ENCODE assay signal across 17 cellular contexts in genomic region chr1:201938440-201939005, GRCh38. TPM values are rescaled to one million over a fixed set of nuclear protein-coding genes. Genes with fewer than 3 reads are reported as not detected.
A peak's percentile ranks its signal among the peaks of the same experiment; 100 is the strongest.
DNase-seq lines count a peak whose midpoint lies in the region; ATAC-seq and TF ChIP-seq lines count a peak whose summit lies in the region.
"Had no signal": no experiment of that assay in that cellular context is flagged by ENCODE, and none has a peak within 500 bp of the region (broad histone marks: within the 10 kb centered on the region; RNA-seq: fewer than 3 reads in every experiment).

No MANE protein-coding gene starts in this region.

- H3K27me3 Mint-ChIP-seq in neural progenitor cell (ENCODE audit: insufficient read depth, low read depth) = peaks cover 2% of the 10 kb centered on the region
- peaks cover 17% of the 10 kb centered on the region for H3K27me3 Mint-ChIP-seq in activated T-helper 2 cell treated with anti-CD3 and anti-CD28 coated beads, Interferon-gamma antibody, Interleukin-2, Interleukin-4, amounts not matched to agents 10 μg/mL and 5 μg/mL and 100 μg/mL, durations not matched to agents 14 hours and 24 hours and 36 hours (ENCODE audit: low read depth)

- H3K9me3 ChIP-seq in WERI-Rb-1 (ENCODE audit: severe bottlenecking) (no peaks in the 10 kb centered on the region), neural progenitor cell (ENCODE audit: low read depth) (no peaks in the 10 kb centered on the region), upper lobe of left lung (no peaks in the 10 kb centered on the region)
- H3K9me3 ChIP-seq: BLaER1 had no signal

- H2AFZ ChIP-seq in neural progenitor cell (replicated peaks) = no peak overlapping the region

- peak overlapping the region; percentile 25 for H3K4me2 ChIP-seq in neural progenitor cell
- H3K4me2 ChIP-seq: BLaER1 had no signal

- H3K27me3 ChIP-seq in WERI-Rb-1 (ENCODE audit: insufficient read depth, low read depth, severe bottlenecking) = no peaks in the 10 kb centered on the region
- no peaks in the 10 kb centered on the region for H3K27me3 ChIP-seq in neural progenitor cell
- H3K27me3 ChIP-seq in upper lobe of left lung = no peaks in the 10 kb centered on the region
- H3K27me3 ChIP-seq: BLaER1 had no signal

- H3K27ac Mint-ChIP-seq in neural progenitor cell = peak overlapping the region; percentile 74
- no peak overlapping the region for H3K27ac Mint-ChIP-seq in activated T-helper 2 cell treated with anti-CD3 and anti-CD28 coated beads, Interferon-gamma antibody, Interleukin-2, Interleukin-4, amounts not matched to agents 10 μg/mL and 5 μg/mL and 100 μg/mL, durations not matched to agents 14 hours and 24 hours and 36 hours
- H3K27ac Mint-ChIP-seq: natural killer cell had no signal

- no peaks in the 10 kb centered on the region for H3K79me2 ChIP-seq in neural progenitor cell (ENCODE audit: low read depth)

- H3K9ac ChIP-seq in neural progenitor cell = no peak overlapping the region
- H3K9ac ChIP-seq: BLaER1 had no signal

- no peaks in the 10 kb centered on the region for H3K36me3 ChIP-seq in WERI-Rb-1
- H3K36me3 ChIP-seq in neural progenitor cell = no peaks in the 10 kb centered on the region
- H3K36me3 ChIP-seq in upper lobe of left lung = no peaks in the 10 kb centered on the region
- H3K36me3 ChIP-seq: BLaER1 had no signal

- no peak for TF ChIP-seq EP300 in upper lobe of left lung (IDR thresholded peaks at IDR 0.05)

- TF ChIP-seq POLR2A in upper lobe of left lung (IDR thresholded peaks at IDR 0.05) = no peak

- intact Hi-C loops in Right ventricle myocardium superior (cut with DNase I) = no loop called here
- intact Hi-C loops in activated T-helper 2 cell treated with anti-CD3 and anti-CD28 coated beads, Interferon-gamma antibody, Interleukin-2, Interleukin-4, amounts not matched to agents 10 μg/mL and 5 μg/mL and 100 μg/mL, durations not matched to agents 14 hours and 24 hours and 36 hours (cut with micrococcal nuclease) = no loop called here

- no peak for TF ChIP-seq CTCF in WERI-Rb-1 (IDR thresholded peaks at IDR 0.05; ENCODE audit: low read depth, low read length)
- no peak for TF ChIP-seq CTCF in neural progenitor cell (IDR thresholded peaks at IDR 0.05)
- no peak for TF ChIP-seq CTCF in upper lobe of left lung (IDR thresholded peaks at IDR 0.05)

- H3K4me1 ChIP-seq in neural progenitor cell (peaks cover 30% of the 10 kb centered on the region), upper lobe of left lung (peaks cover 9 to 27% (median 13%) of the 10 kb centered on the region in 4 donors)

- H3K4me1 Mint-ChIP-seq in neural progenitor cell = peaks cover 43% of the 10 kb centered on the region
- H3K4me1 Mint-ChIP-seq in activated T-helper 2 cell treated with anti-CD3 and anti-CD28 coated beads, Interferon-gamma antibody, Interleukin-2, Interleukin-4, amounts not matched to agents 10 μg/mL and 5 μg/mL and 100 μg/mL, durations not matched to agents 14 hours and 24 hours and 36 hours (ENCODE audit: low read depth) = no peaks in the 10 kb centered on the region
- H3K4me1 Mint-ChIP-seq: natural killer cell had no signal

- H3K27ac ChIP-seq in WERI-Rb-1 (peak overlapping the region; percentile 82), neural progenitor cell (peak overlapping the region; percentile 39), upper lobe of left lung (peak overlapping the region; percentile 31 to 75 (median 56)), substantia nigra (ENCODE audit: low read depth, low read length, poor library complexity, severe bottlenecking) (no peak overlapping the region)
- H3K27ac ChIP-seq: BLaER1 had no signal

- ATAC-seq in Right ventricle myocardium superior (ENCODE audit: poor library complexity) (peak; percentile 32), upper lobe of left lung (ENCODE audit: low FRiP score in 2 of 2) (no peak)
- ATAC-seq: natural killer cell had no signal

- no peaks in the 10 kb centered on the region for H3K36me3 Mint-ChIP-seq in neural progenitor cell
- no peaks in the 10 kb centered on the region for H3K36me3 Mint-ChIP-seq in activated T-helper 2 cell treated with anti-CD3 and anti-CD28 coated beads, Interferon-gamma antibody, Interleukin-2, Interleukin-4, amounts not matched to agents 10 μg/mL and 5 μg/mL and 100 μg/mL, durations not matched to agents 14 hours and 24 hours and 36 hours (ENCODE audit: low read depth)
- H3K36me3 Mint-ChIP-seq: natural killer cell had no signal

- H3F3A ChIP-seq in neural progenitor cell (ENCODE audit: low read depth) = peaks cover 36% of the 10 kb centered on the region

- H3K4me3 ChIP-seq in WERI-Rb-1 (ENCODE audit: low read depth, low read length) = peak overlapping the region; percentile 27
- H3K4me3 ChIP-seq in neural progenitor cell = no peak overlapping the region
- no peak overlapping the region for H3K4me3 ChIP-seq in upper lobe of left lung
- H3K4me3 ChIP-seq: BLaER1 had no signal

- peak; percentile 95 for DNase-seq in WERI-Rb-1
- no peak for DNase-seq in Right ventricle myocardium superior
- DNase-seq in neural progenitor cell (ENCODE audit: low spot score) = no peak
- DNase-seq in upper lobe of left lung = no peak
- no peak for DNase-seq in substantia nigra (lab: John Stamatoyannopoulos, UW)
- no peak for DNase-seq in SW 1271 (lab: John Stamatoyannopoulos, UW)
- no peak for DNase-seq in activated gamma-delta T cell (lab: John Stamatoyannopoulos, UW)
- no peak for DNase-seq in activated T-helper 2 cell treated with anti-CD3 and anti-CD28 coated beads, Interferon-gamma antibody, Interleukin-2, Interleukin-4, amounts not matched to agents 10 μg/mL and 5 μg/mL and 100 μg/mL, durations not matched to agents 14 hours and 24 hours and 36 hours (ENCODE audit: low spot score)
- DNase-seq: activated CD4-positive, alpha-beta T cell treated with anti-CD3 and anti-CD28 coated beads, Interleukin-2, amount 50 U/mL, for 1 hour; activated T-cell treated with anti-CD3 and anti-CD28 coated beads, Interleukin-2, amount 50 U/mL, for 48 hours; anterior cingulate cortex; effector CD8-positive, alpha-beta T cell; kidney; natural killer cell; NCI-H510A had no signal

- H3K9me3 Mint-ChIP-seq in neural progenitor cell = no peaks in the 10 kb centered on the region
- no peaks in the 10 kb centered on the region for H3K9me3 Mint-ChIP-seq in activated T-helper 2 cell treated with anti-CD3 and anti-CD28 coated beads, Interferon-gamma antibody, Interleukin-2, Interleukin-4, amounts not matched to agents 10 μg/mL and 5 μg/mL and 100 μg/mL, durations not matched to agents 14 hours and 24 hours and 36 hours
- H3K9me3 Mint-ChIP-seq: natural killer cell had no signal

- peaks cover 4% of the 10 kb centered on the region for H4K20me1 ChIP-seq in neural progenitor cell (ENCODE audit: low read depth)
- H4K20me1 ChIP-seq: BLaER1 had no signal

- WGBS in upper lobe of left lung, 2 donors = 49 to 65% methylated on average over 3 to 4 of the region's 4 CpGs

- H3K4me3 Mint-ChIP-seq in neural progenitor cell = no peak overlapping the region
- no peak overlapping the region for H3K4me3 Mint-ChIP-seq in activated T-helper 2 cell treated with anti-CD3 and anti-CD28 coated beads, Interferon-gamma antibody, Interleukin-2, Interleukin-4, amounts not matched to agents 10 μg/mL and 5 μg/mL and 100 μg/mL, durations not matched to agents 14 hours and 24 hours and 36 hours (ENCODE audit: low read depth)
- H3K4me3 Mint-ChIP-seq: natural killer cell had no signal

RNA-seq across cellular contexts. Expression of gene LMOD1, which starts 7.8 kb away (rescaled TPM):
- 9.6 TPM for total RNA-seq in Right ventricle myocardium superior
- 0.37 and 1.2 TPM in 2 replicates for total RNA-seq in neural progenitor cell (ENCODE audit: low replicate concordance)
- 10 to 100 TPM; 16.6 to 28.1 (median 22.9) TPM for total RNA-seq in upper lobe of left lung
- not detected in 2 replicates for total RNA-seq in activated T-helper 2 cell treated with anti-CD3 and anti-CD28 coated beads, Interferon-gamma antibody, Interleukin-2, Interleukin-4, amounts not matched to agents 10 μg/mL and 5 μg/mL and 100 μg/mL, durations not matched to agents 14 hours and 24 hours and 36 hours
- total RNA-seq: Daoy, natural killer cell had no signal

RNA-seq across cellular contexts. Expression of gene TIMM17A, which starts 16.8 kb away (rescaled TPM):
- total RNA-seq in Right ventricle myocardium superior = 76.5 TPM
- total RNA-seq in neural progenitor cell (ENCODE audit: low replicate concordance) = 34.5 and 50.5 TPM in 2 replicates
- total RNA-seq in upper lobe of left lung = 10 to 100 TPM; 11.7 to 38.9 (median 23.2) TPM
- total RNA-seq in activated T-helper 2 cell treated with anti-CD3 and anti-CD28 coated beads, Interferon-gamma antibody, Interleukin-2, Interleukin-4, amounts not matched to agents 10 μg/mL and 5 μg/mL and 100 μg/mL, durations not matched to agents 14 hours and 24 hours and 36 hours = 92.6 and 96.0 TPM in 2 replicates

RNA-seq across cellular contexts. Expression of gene RNPEP, which starts 43.9 kb away (rescaled TPM):
- total RNA-seq in Right ventricle myocardium superior (15.4 TPM), neural progenitor cell (ENCODE audit: low replicate concordance) (48.7 and 70.3 TPM in 2 replicates), upper lobe of left lung (100 to 1,000 TPM in 2 of 6 donors, 10 to 100 TPM in 4; 67.7 to 116 (median 76.5) TPM)
- 42.5 and 43.6 TPM in 2 replicates for total RNA-seq in activated T-helper 2 cell treated with anti-CD3 and anti-CD28 coated beads, Interferon-gamma antibody, Interleukin-2, Interleukin-4, amounts not matched to agents 10 μg/mL and 5 μg/mL and 100 μg/mL, durations not matched to agents 14 hours and 24 hours and 36 hours

RNA-seq across cellular contexts. Expression of gene SHISA4, which starts 49.8 kb away (rescaled TPM):
- 162 TPM for total RNA-seq in Right ventricle myocardium superior
- 3.0 and 9.9 TPM in 2 replicates for total RNA-seq in neural progenitor cell (ENCODE audit: low replicate concordance)
- 10 to 100 TPM in 5 of 6 donors, 1 to 10 TPM in 1; 4.6 to 20.9 (median 11.8) TPM for total RNA-seq in upper lobe of left lung
- total RNA-seq in activated T-helper 2 cell treated with anti-CD3 and anti-CD28 coated beads, Interferon-gamma antibody, Interleukin-2, Interleukin-4, amounts not matched to agents 10 μg/mL and 5 μg/mL and 100 μg/mL, durations not matched to agents 14 hours and 24 hours and 36 hours = 0.41 and 0.48 TPM in 2 replicates
